In genomic region chr16:66435896-66436295, GRCh38 we compare ENCODE assay signal across 14 cellular contexts. TPM values are rescaled to one million over a fixed set of nuclear protein-coding genes. Genes with fewer than 3 reads are reported as not detected.
DNase-seq lines count a peak whose midpoint lies in the region; ATAC-seq and TF ChIP-seq lines count a peak whose summit lies in the region.
"Had no signal": no experiment of that assay in that cellular context is flagged by ENCODE, and none has a peak within 500 bp of the region (broad histone marks: within the 10 kb centered on the region; RNA-seq: fewer than 3 reads in every experiment).

No MANE protein-coding gene starts in this region.

- H3K27me3 ChIP-seq in GM23338 (ENCODE audit: insufficient read depth) (peaks cover 13% of the 10 kb centered on the region), HAP-1 (ENCODE audit: low read depth) (peaks cover 20% of the 10 kb centered on the region)

- 0 out of 2 replicates have a peak overlapping the region, but pooled peaks have one; percentile 39 for H3K27ac ChIP-seq in GM23338 (ENCODE audit: low read depth)
- H3K27ac ChIP-seq: 22Rv1 had no signal

- no peak overlapping the region for H3K4me2 ChIP-seq in GM23338

- H3K9me3 Mint-ChIP-seq in GM23338: no peaks in the 10 kb centered on the region
- H3K9me3 Mint-ChIP-seq: CD4-positive, alpha-beta T cell had no signal

- ATAC-seq in GM23338: no peak
- no peak for ATAC-seq in GM19328 (IDR thresholded peaks at IDR 0.05; ENCODE audit: unreplicated experiment)

- H3K4me3 ChIP-seq in GM23338: no peak overlapping the region
- no peak overlapping the region for H3K4me3 ChIP-seq in HAP-1

- in situ Hi-C loops in HAP-1 (cut with MboI; ENCODE audit: low sequenced_read_pairs): no loop called here

- peaks cover 22% of the 10 kb centered on the region for H3K4me1 Mint-ChIP-seq in GM23338

- peak; percentile 5 for DNase-seq in DMS53 (lab: John Stamatoyannopoulos, UW)
- no peak for DNase-seq in DMS53 treated with DMSO at 0.1 percent for 48 hours (lab: John Stamatoyannopoulos, UW; ENCODE audit: unreplicated experiment)
- no peak for DNase-seq in GM23338 (ENCODE audit: low spot score)
- DNase-seq in RPMI8226: peak; percentile 79
- peak; percentile 69 for DNase-seq in myocyte (ENCODE audit: low read depth)
- DNase-seq in HAP-1 (ENCODE audit: low spot score in 2 of 2): no peak
- DNase-seq: AML-193; C1 segment of cervical spinal cord; CD4-positive, alpha-beta T cell; DND-41; GDM1 had no signal

- H3K27ac Mint-ChIP-seq in GM23338: no peak overlapping the region
- H3K27ac Mint-ChIP-seq: CD4-positive, alpha-beta T cell had no signal

- H3K4me1 ChIP-seq in GM23338 (ENCODE audit: insufficient read depth): no peaks in the 10 kb centered on the region
- H3K4me1 ChIP-seq in HAP-1: no peaks in the 10 kb centered on the region

- H3K36me3 ChIP-seq in GM23338 (ENCODE audit: insufficient read depth) (no peaks in the 10 kb centered on the region), HAP-1 (replicated peaks) (no peaks in the 10 kb centered on the region)

- H2AFZ ChIP-seq in GM23338: no peak overlapping the region

- no peak overlapping the region for H3K4me3 Mint-ChIP-seq in GM23338
- H3K4me3 Mint-ChIP-seq: CD4-positive, alpha-beta T cell had no signal

- no peaks in the 10 kb centered on the region for H3F3A ChIP-seq in GM23338 (replicated peaks; ENCODE audit: low read depth)

- no peaks in the 10 kb centered on the region for H3K9me3 ChIP-seq in HAP-1

- H3K9me2 ChIP-seq in GM23338 (ENCODE audit: insufficient read depth): no peaks in the 10 kb centered on the region

- H3K27me3 Mint-ChIP-seq in GM23338 (ENCODE audit: insufficient read depth, low read depth, poor library complexity): peaks cover 18% of the 10 kb centered on the region

- no peaks in the 10 kb centered on the region for H3K79me2 ChIP-seq in GM23338 (replicated peaks; ENCODE audit: insufficient read depth)

- H4K20me1 ChIP-seq in GM23338 (replicated peaks; ENCODE audit: insufficient read depth): no peaks in the 10 kb centered on the region

- H3K36me3 Mint-ChIP-seq in GM23338 (ENCODE audit: low read depth): no peaks in the 10 kb centered on the region

- TF ChIP-seq CTCF in GM23338 (conservative IDR thresholded peaks at IDR 0.05; ENCODE audit: low read depth in 2 of 2): no peak

TF ChIP-seq in GM23338, 12 proteins besides CTCF, POLR2A, EP300 and RAD21:
- no peak for TF ChIP-seq ZNF462 (CRISPR knock-in tag; IDR thresholded peaks at IDR 0.05)
- TF ChIP-seq, protein P1, sequence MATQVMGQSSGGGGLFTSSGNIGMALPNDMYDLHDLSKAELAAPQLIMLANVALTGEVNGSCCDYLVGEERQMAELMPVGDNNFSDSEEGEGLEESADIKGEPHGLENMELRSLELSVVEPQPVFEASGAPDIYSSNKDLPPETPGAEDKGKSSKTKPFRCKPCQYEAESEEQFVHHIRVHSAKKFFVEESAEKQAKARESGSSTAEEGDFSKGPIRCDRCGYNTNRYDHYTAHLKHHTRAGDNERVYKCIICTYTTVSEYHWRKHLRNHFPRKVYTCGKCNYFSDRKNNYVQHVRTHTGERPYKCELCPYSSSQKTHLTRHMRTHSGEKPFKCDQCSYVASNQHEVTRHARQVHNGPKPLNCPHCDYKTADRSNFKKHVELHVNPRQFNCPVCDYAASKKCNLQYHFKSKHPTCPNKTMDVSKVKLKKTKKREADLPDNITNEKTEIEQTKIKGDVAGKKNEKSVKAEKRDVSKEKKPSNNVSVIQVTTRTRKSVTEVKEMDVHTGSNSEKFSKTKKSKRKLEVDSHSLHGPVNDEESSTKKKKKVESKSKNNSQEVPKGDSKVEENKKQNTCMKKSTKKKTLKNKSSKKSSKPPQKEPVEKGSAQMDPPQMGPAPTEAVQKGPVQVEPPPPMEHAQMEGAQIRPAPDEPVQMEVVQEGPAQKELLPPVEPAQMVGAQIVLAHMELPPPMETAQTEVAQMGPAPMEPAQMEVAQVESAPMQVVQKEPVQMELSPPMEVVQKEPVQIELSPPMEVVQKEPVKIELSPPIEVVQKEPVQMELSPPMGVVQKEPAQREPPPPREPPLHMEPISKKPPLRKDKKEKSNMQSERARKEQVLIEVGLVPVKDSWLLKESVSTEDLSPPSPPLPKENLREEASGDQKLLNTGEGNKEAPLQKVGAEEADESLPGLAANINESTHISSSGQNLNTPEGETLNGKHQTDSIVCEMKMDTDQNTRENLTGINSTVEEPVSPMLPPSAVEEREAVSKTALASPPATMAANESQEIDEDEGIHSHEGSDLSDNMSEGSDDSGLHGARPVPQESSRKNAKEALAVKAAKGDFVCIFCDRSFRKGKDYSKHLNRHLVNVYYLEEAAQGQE (IDR thresholded peaks at IDR 0.05; ENCODE audit: unreplicated experiment): no peak
- no peak for TF ChIP-seq JUNB (IDR thresholded peaks at IDR 0.05; ENCODE audit: unreplicated experiment)
- no peak for TF ChIP-seq ZNF114 (CRISPR knock-in tag; IDR thresholded peaks at IDR 0.05)
- TF ChIP-seq EZH2 (IDR thresholded peaks at IDR 0.05; ENCODE audit: low read depth, unreplicated experiment): no peak
- TF ChIP-seq EZH2phosphoT487 (IDR thresholded peaks at IDR 0.05; ENCODE audit: unreplicated experiment): no peak
- no peak for TF ChIP-seq STAT1 (IDR thresholded peaks at IDR 0.05; ENCODE audit: unreplicated experiment)
TF ChIP-seq in GM23338: peak in this region for 0.

RNA-seq across cellular contexts. Expression of gene BEAN1, which starts 8.8 kb away (rescaled TPM):
- total RNA-seq in GM23338 (2014; rRNA removed; shearing (Covaris generic)): 0.07 TPM in 1 of 2 replicates, not detected in the other
- 0.10 TPM in 1 of 2 replicates, not detected in the other for polyA plus RNA-seq in GM23338 (2016; fragmentation: Nextera tagmentation; extraction: Ambion mirVana)
- 15.3 and 19.1 TPM in 2 replicates for total RNA-seq in myocyte
- polyA plus RNA-seq in myocyte (2012): 8.9 TPM
- total RNA-seq: CD4-positive, alpha-beta T cell; HT-29 had no signal

Comparison
In these comparisons a context has a peak if more than half of its experiments do, and no peak if none do; other contexts are left out.
1. DNase-seq: peak in DMS53 (single experiment), RPMI8226 (single experiment) and myocyte (single experiment); none in DMS53 treated with DMSO at 0.1 percent for 48 hours (single experiment), GM23338 (single experiment) and HAP-1 (0 of 2).
2. RNA of gene BEAN1, which starts 8.8 kb away (total RNA-seq): 15.3 to 19.1 TPM in myocyte; 0.07 TPM in GM23338; every median in the first group is over 10 times any median in the second.